In genomic region chr19:42113641-42114348, GRCh38 we compare ENCODE assay signal across 8 cellular contexts. TPM values are rescaled to one million over a fixed set of nuclear protein-coding genes. Genes with fewer than 3 reads are reported as not detected.
A peak's percentile ranks its signal among the peaks of the same experiment; 100 is the strongest.
DNase-seq lines count a peak whose midpoint lies in the region; ATAC-seq and TF ChIP-seq lines count a peak whose summit lies in the region.

No MANE protein-coding gene starts in this region.

- H3K4me3 ChIP-seq in OCI-LY3 (ENCODE audit: low read length) (peak overlapping the region; percentile 36), epithelial cell of esophagus (ENCODE audit: low read length) (no peak overlapping the region), sigmoid colon (no peak overlapping the region)

- H3K4me2 ChIP-seq in OCI-LY3 (ENCODE audit: low read length), result peak overlapping the region; percentile 68

- ATAC-seq in HG03135 (IDR thresholded peaks at IDR 0.05; ENCODE audit: unreplicated experiment), result peak; percentile 43

- TF ChIP-seq CTCF in GM13976 (IDR thresholded peaks at IDR 0.05; ENCODE audit: borderline replicate concordance, control extremely low read depth, extremely low read depth, insufficient read depth, missing control alignments), result no peak
- peak; percentile 44; the same call in 1 of the 2 replicates for TF ChIP-seq CTCF in OCI-LY3 (IDR thresholded peaks at IDR 0.05; ENCODE audit: low read depth, low read length)
- peak; percentile 41 for TF ChIP-seq CTCF in epithelial cell of esophagus (IDR thresholded peaks at IDR 0.05; ENCODE audit: insufficient read depth, low read depth, low read length, missing control alignments)
- no peak for TF ChIP-seq CTCF in sigmoid colon (IDR thresholded peaks at IDR 0.05)

- 56 to 60% methylated on average over 10 of the region's 10 CpGs for WGBS in sigmoid colon, 2 donors

- intact Hi-C loops in sigmoid colon (cut with DNase I), result no loop called here

- H3K36me3 ChIP-seq in OCI-LY3 (replicated peaks; ENCODE audit: low read depth, low read length), result peaks cover 79% of the 10 kb centered on the region
- no peaks in the 10 kb centered on the region for H3K36me3 ChIP-seq in sigmoid colon

- no peak for TF ChIP-seq POLR2A in sigmoid colon (IDR thresholded peaks at IDR 0.05)

- H3K4me1 ChIP-seq in OCI-LY3 (ENCODE audit: low read length) (peaks cover 96% of the 10 kb centered on the region), sigmoid colon (peaks cover 0 to 13% (median 0%) of the 10 kb centered on the region in 4 donors)

- no peaks in the 10 kb centered on the region for H3K27me3 ChIP-seq in OCI-LY3 (ENCODE audit: low read depth, low read length)
- H3K27me3 ChIP-seq in sigmoid colon, result peaks cover 0 to under 1% (median 0%) of the 10 kb centered on the region in 3 donors

- H4K20me1 ChIP-seq in OCI-LY3 (ENCODE audit: insufficient read depth, low read length), result peaks cover 6% of the 10 kb centered on the region; the same call in 1 of the 2 replicates

- H3K27ac ChIP-seq in OCI-LY3 (ENCODE audit: low read length) (peak overlapping the region; percentile 89), sigmoid colon (peak overlapping the region in 1 of 4 donors; percentile 54)

- no peaks in the 10 kb centered on the region for H3K9me3 ChIP-seq in OCI-LY3 (ENCODE audit: insufficient read depth, low read length)
- H3K9me3 ChIP-seq in sigmoid colon, result no peaks in the 10 kb centered on the region

- H2AFZ ChIP-seq in OCI-LY3 (ENCODE audit: low read depth, low read length), result no peak overlapping the region

- DNase-seq in AG08395 (ENCODE audit: low spot score), result peak; percentile 96
- DNase-seq in GM13976 (ENCODE audit: low spot score), result peak; percentile 74
- DNase-seq in epithelial cell of esophagus (ENCODE audit: low read depth), result peak; percentile 98
- peak; percentile 94 for DNase-seq in renal cortical epithelial cell (ENCODE audit: low read depth)
- no peak for DNase-seq in NCI-H748 (lab: John Stamatoyannopoulos, UW; ENCODE audit: unreplicated experiment)
- no peak for DNase-seq in sigmoid colon

- peak overlapping the region; percentile 52 for H3K9ac ChIP-seq in OCI-LY3 (ENCODE audit: low read length)

- TF ChIP-seq EP300 in sigmoid colon (IDR thresholded peaks at IDR 0.05), result no peak

- in situ Hi-C loops in GM13976 (cut with MboI; ENCODE audit: low sequenced_read_pairs, unreplicated experiment), result no loop called here

- peaks cover 80% of the 10 kb centered on the region for H3K79me2 ChIP-seq in OCI-LY3 (ENCODE audit: low read length)

RNA-seq across cellular contexts. Expression of gene POU2F2, which starts 18.5 kb away (rescaled TPM):
- 0.25 TPM in 1 of 2 replicates, not detected in the other for total RNA-seq in renal cortical epithelial cell
- 1 to 10 TPM; 1.2 to 3.0 (median 2.5) TPM for total RNA-seq in sigmoid colon
- polyA plus RNA-seq in sigmoid colon, result 10 to 100 TPM in 1 of 3 donors, 1 to 10 TPM in 1, under 1 TPM in 1; 0.60 to 19.0 (median 1.6) TPM

RNA-seq across cellular contexts. Expression of gene ZNF574, which starts 37.8 kb away (rescaled TPM):
- total RNA-seq in renal cortical epithelial cell (9.6 and 20.5 TPM in 2 replicates), sigmoid colon (10 to 100 TPM; 12.5 to 14.6 (median 13.1) TPM)
- 1 to 10 TPM; 3.0 to 9.3 (median 5.5) TPM for polyA plus RNA-seq in sigmoid colon

RNA-seq across cellular contexts. Expression of gene GRIK5, which starts 43.8 kb away (rescaled TPM):
- 1.2 and 27.0 TPM in 2 replicates for total RNA-seq in renal cortical epithelial cell
- 10 to 100 TPM in 3 of 4 donors, 1 to 10 TPM in 1; 8.4 to 23.3 (median 13.3) TPM for total RNA-seq in sigmoid colon
- polyA plus RNA-seq in sigmoid colon, result 1 to 10 TPM in 1 of 3 donors, under 1 TPM in 1, not detected in 1; under 0.01 to 2.7 TPM

Comparison
In these comparisons a context has a peak if more than half of its experiments do, and no peak if none do; other contexts are left out.
1. DNase-seq: peak in AG08395 (single experiment), GM13976 (single experiment), epithelial cell of esophagus (single experiment) and renal cortical epithelial cell (single experiment); none in NCI-H748 (single experiment) and sigmoid colon (single experiment).
2. CTCF ChIP-seq: peak in OCI-LY3 (single experiment) and epithelial cell of esophagus (single experiment); none in GM13976 (single experiment) and sigmoid colon (0 of 4).